In genomic region chr13:76168661-76169060, GRCh38 we compare ENCODE assay signal across 9 cellular contexts.
"Had no signal": no experiment of that assay in that cellular context is flagged by ENCODE, and none has a peak within 500 bp of the region (broad histone marks: within the 10 kb centered on the region; RNA-seq: fewer than 3 reads in every experiment).

No MANE protein-coding gene starts in this region.

- H3K27ac ChIP-seq: GM23248 had no signal

- H3K4me3 ChIP-seq: GM23248, HAP-1, K562 had no signal

- H3K36me3 ChIP-seq: HAP-1 had no signal

- H3K9ac ChIP-seq: GM23248 had no signal

- H3K9me3 ChIP-seq: HAP-1 had no signal

- H2AFZ ChIP-seq: GM23248 had no signal

- H3K4me1 ChIP-seq: HAP-1 had no signal

- ATAC-seq: HCT116, HepG2, K562 had no signal

- DNase-seq: GM23248, GOT3, H7, HFFc6, KG1 had no signal
